Comparison of ENCODE assay signal across 8 cellular contexts in genomic region chr11:62880231-62880802, GRCh38. TPM values are rescaled to one million over a fixed set of nuclear protein-coding genes. Genes with fewer than 3 reads are reported as not detected.
A peak's percentile ranks its signal among the peaks of the same experiment; 100 is the strongest.
DNase-seq lines count a peak whose midpoint lies in the region; ATAC-seq, FAIRE-seq and TF ChIP-seq lines count a peak whose summit lies in the region.

No MANE protein-coding gene starts in this region.

- H3K9me2 ChIP-seq in SK-N-SH, result no peaks in the 10 kb centered on the region

- H3F3A ChIP-seq in SK-N-SH (replicated peaks; ENCODE audit: insufficient read depth), result peaks cover 30% of the 10 kb centered on the region

- H3K36me3 ChIP-seq in SK-N-SH (replicated peaks in 1 of 2; ENCODE audit: control insufficient read depth in 1 of 2, insufficient read depth in 2 of 2, low read length in 1 of 2), result peaks cover 28 to 39% of the 10 kb centered on the region in 2 experiments
- peaks cover 23 to 30% of the 10 kb centered on the region in 2 donors for H3K36me3 ChIP-seq in duodenal mucosa (ENCODE audit: control insufficient read depth in 1 of 2, insufficient read depth in 2 of 2, low read length in 2 of 2)
- peaks cover 66% of the 10 kb centered on the region for H3K36me3 ChIP-seq in mesodermal cell (ENCODE audit: control insufficient read depth, insufficient read depth, low read length)
- peaks cover 26% of the 10 kb centered on the region for H3K36me3 ChIP-seq in thymus (ENCODE audit: control insufficient read depth, insufficient read depth)

- FAIRE-seq in A549 (lab: Jason Lieb, UNC), result no peak

- POLR2A ChIA-PET in A549 (lab: Yijun Ruan, JAX), result interaction anchor here (1.0 to 3.2 kb wide), 8 partner anchors 10 to 209 kb away, joined by 3 to 48 read pairs (median 8); partner anchors contain the start of genes UQCC3, WDR74 and ZBTB3
- POLR2A ChIA-PET in SK-N-SH (lab: Yijun Ruan, JAX), result interaction anchor here (1.0 to 3.3 kb wide), 4 partner anchors 24 to 153 kb away, joined by 3 to 34 read pairs (median 18); partner anchors contain the start of gene HNRNPUL2

- WGBS in A549 (ENCODE audit: missing lambda C conversion rate), result 8% methylated on average over 16 of the region's 16 CpGs
- 2% methylated on average over 14 of the region's 16 CpGs for WGBS in SK-N-SH (ENCODE audit: low lambda C conversion rate)
- WGBS in mesodermal cell (ENCODE audit: insufficient coverage in 2 of 2), 2 experiments, result 16 to 20% methylated on average over 16 of the region's 16 CpGs
- WGBS in thymus, result 2% methylated on average over 16 of the region's 16 CpGs

- TF ChIP-seq RAD21 in A549 (conservative IDR thresholded peaks at IDR 0.05 in 1 of 2, IDR thresholded peaks at IDR 0.05 in 1 of 2), result no peak
- TF ChIP-seq RAD21 in SK-N-SH (IDR thresholded peaks at IDR 0.05; ENCODE audit: low read length), result no peak

- CTCF ChIA-PET in A549 (lab: Yijun Ruan, JAX), result interaction anchor here (1.0 to 6.1 kb wide), 6 partner anchors 8 to 79 kb away, joined by 3 to 42 read pairs (median 7); no protein-coding TSS in a partner anchor
- CTCF ChIA-PET in SK-N-SH (lab: Yijun Ruan, JAX), result interaction anchor here (0.7 to 9.5 kb wide), 17 partner anchors 9 to 232 kb away, joined by 3 to 76 read pairs (median 4); partner anchors contain the start of genes TAF6L and TMEM179B

- TF ChIP-seq POLR2A in A549 (IDR thresholded peaks at IDR 0.05; ENCODE audit: low read length), result no peak

- H3K4me3 ChIP-seq in A549 (peak overlapping the region; percentile 89), GM12865 (ENCODE audit: low read depth, low read length) (peak overlapping the region; percentile 58), SK-N-SH (ENCODE audit: low read depth in 2 of 2, low read length in 1 of 2) (peak overlapping the region; percentile 82 to 91), duodenal mucosa (ENCODE audit: low read depth in 1 of 2, low read length in 2 of 2) (peak overlapping the region; percentile 93 to 99), mesodermal cell (ENCODE audit: extremely low read depth, insufficient read depth, low read length, poor library complexity, severe bottlenecking) (peak overlapping the region; percentile 88), thymus (ENCODE audit: low read length) (peak overlapping the region; percentile 89)

- TF ChIP-seq CTCF in A549 (IDR thresholded peaks at IDR 0.05) (no peak), GM12865 (IDR thresholded peaks at IDR 0.05; ENCODE audit: insufficient read depth, low read depth, low read length, missing control alignments) (no peak), SK-N-SH (IDR thresholded peaks at IDR 0.05) (no peak)

- H3K27ac ChIP-seq in A549, result peak overlapping the region; percentile 97 to 100
- H3K27ac ChIP-seq in SK-N-SH (ENCODE audit: low read depth in 2 of 2, low read length in 1 of 2), result peak overlapping the region; percentile 94 to 98
- peak overlapping the region; percentile 100 for H3K27ac ChIP-seq in duodenal mucosa (ENCODE audit: low read depth, low read length)
- H3K27ac ChIP-seq in mesodermal cell (ENCODE audit: low read depth, low read length, severe bottlenecking), result peak overlapping the region; percentile 100
- peak overlapping the region; percentile 99 for H3K27ac ChIP-seq in thymus (ENCODE audit: low read depth)

- DNase-seq in A549 (ENCODE audit: low read depth in 1 of 2, low spot score in 1 of 2), result peak; percentile 37 to 38
- DNase-seq in GM12865 (ENCODE audit: low read depth), result peak; percentile 52
- no peak for DNase-seq in SK-N-SH
- no peak for DNase-seq in islet precursor cell

- TF ChIP-seq EP300 in A549 (IDR thresholded peaks at IDR 0.05) (no peak), SK-N-SH (IDR thresholded peaks at IDR 0.05; ENCODE audit: borderline replicate concordance in 1 of 2, low read depth in 1 of 2, low read length in 1 of 2) (no peak)

- H3K4me2 ChIP-seq in A549 (peak overlapping the region; percentile 91), SK-N-SH (peak overlapping the region; percentile 94)

- ATAC-seq in A549 (peak; percentile 25 to 30), HG03095 (IDR thresholded peaks at IDR 0.05; ENCODE audit: unreplicated experiment) (peak; percentile 13)

- peaks cover 40% of the 10 kb centered on the region for H3K4me1 ChIP-seq in A549
- peaks cover 32 to 37% of the 10 kb centered on the region in 2 experiments for H3K4me1 ChIP-seq in SK-N-SH (ENCODE audit: control insufficient read depth in 1 of 2, insufficient read depth in 2 of 2, low read depth in 1 of 2, low read length in 1 of 2)
- peaks cover 34 to 36% of the 10 kb centered on the region in 2 donors for H3K4me1 ChIP-seq in duodenal mucosa (ENCODE audit: control insufficient read depth in 1 of 2, insufficient read depth in 2 of 2, low read length in 2 of 2)
- peaks cover 33% of the 10 kb centered on the region for H3K4me1 ChIP-seq in mesodermal cell (ENCODE audit: control insufficient read depth, insufficient read depth, low read length, poor library complexity, severe bottlenecking)
- peaks cover 17% of the 10 kb centered on the region for H3K4me1 ChIP-seq in thymus (ENCODE audit: control insufficient read depth, insufficient read depth, low read length)

- H3K27me3 ChIP-seq in SK-N-SH (ENCODE audit: insufficient read depth) (no peaks in the 10 kb centered on the region), duodenal mucosa (ENCODE audit: control insufficient read depth in 1 of 2, insufficient read depth in 2 of 2, low read length in 2 of 2) (no peaks in the 10 kb centered on the region), thymus (ENCODE audit: control insufficient read depth, insufficient read depth) (no peaks in the 10 kb centered on the region)

- H3K9ac ChIP-seq in SK-N-SH (peak overlapping the region; percentile 99), duodenal mucosa (ENCODE audit: low read depth in 1 of 2, low read length in 2 of 2) (peak overlapping the region; percentile 100)

- H2AFZ ChIP-seq in SK-N-SH (ENCODE audit: low read depth), result peak overlapping the region; percentile 57; the same call in 1 of the 2 replicates

- peaks cover 27% of the 10 kb centered on the region for H4K20me1 ChIP-seq in SK-N-SH (ENCODE audit: insufficient read depth)

- peaks cover 57% of the 10 kb centered on the region for H3K79me2 ChIP-seq in SK-N-SH (ENCODE audit: insufficient read depth)

- no peaks in the 10 kb centered on the region for H3K9me3 ChIP-seq in A549
- H3K9me3 ChIP-seq in SK-N-SH, result no peaks in the 10 kb centered on the region
- H3K9me3 ChIP-seq in duodenal mucosa (ENCODE audit: control insufficient read depth in 1 of 2, low read length in 2 of 2), result no peaks in the 10 kb centered on the region
- H3K9me3 ChIP-seq in mesodermal cell (ENCODE audit: control insufficient read depth, low read length), result no peaks in the 10 kb centered on the region
- H3K9me3 ChIP-seq in thymus (ENCODE audit: control insufficient read depth), result no peaks in the 10 kb centered on the region

RNA-seq across cellular contexts. Expression of gene SLC3A2, which starts 0.4 kb away (rescaled TPM):
- 1,064 and 1,133 TPM in 2 replicates for polyA plus RNA-seq in A549 (2011; rRNA removed)
- 1,069 and 1,103 TPM in 2 replicates for polyA plus RNA-seq in A549 (2012; cell fraction: cytosol; rRNA removed)
- polyA plus RNA-seq in A549 (2012; cell fraction: nucleus; rRNA removed), result 2,860 and 2,938 TPM in 2 replicates
- 906 to 1,102 TPM (median 1,007 TPM) in 3 replicates for polyA plus RNA-seq in A549 (2017; fragmentation: RNase III; extraction: RNeasy Plus Mini Kit Qiagen cat#74134 plus additional on column Dnase treatment)
- polyA minus RNA-seq in A549 (2011; rRNA and poly(A)+ RNA removed), result 561 and 608 TPM in 2 replicates
- polyA plus RNA-seq in SK-N-SH (2012; rRNA removed), result 212 and 308 TPM in 2 replicates
- 158 and 172 TPM in 2 replicates for polyA plus RNA-seq in SK-N-SH (2012; cell fraction: cytosol; rRNA removed)
- polyA plus RNA-seq in SK-N-SH (2012; cell fraction: nucleus; rRNA removed), result 372 and 424 TPM in 2 replicates
- polyA plus RNA-seq in mesodermal cell (2013, experiment 1 of 2), result 157 TPM
- polyA plus RNA-seq in mesodermal cell (2013, experiment 2 of 2), result 150 TPM
- 96.6 TPM for polyA plus RNA-seq in thymus

RNA-seq across cellular contexts. Expression of gene CHRM1, which starts 40.8 kb away (rescaled TPM):
- not detected in 2 replicates for polyA plus RNA-seq in A549 (2011; rRNA removed)
- not detected in 2 replicates for polyA plus RNA-seq in A549 (2012; cell fraction: cytosol; rRNA removed)
- not detected in 2 replicates for polyA plus RNA-seq in A549 (2012; cell fraction: nucleus; rRNA removed)
- not detected in 3 replicates for polyA plus RNA-seq in A549 (2017; fragmentation: RNase III; extraction: RNeasy Plus Mini Kit Qiagen cat#74134 plus additional on column Dnase treatment)
- polyA minus RNA-seq in A549 (2011; rRNA and poly(A)+ RNA removed), result not detected in 2 replicates
- polyA plus RNA-seq in SK-N-SH (2012; rRNA removed), result not detected in 2 replicates
- not detected in 2 replicates for polyA plus RNA-seq in SK-N-SH (2012; cell fraction: cytosol; rRNA removed)
- not detected in 2 replicates for polyA plus RNA-seq in SK-N-SH (2012; cell fraction: nucleus; rRNA removed)
- polyA plus RNA-seq in mesodermal cell (2013, experiment 1 of 2), result not detected
- polyA plus RNA-seq in mesodermal cell (2013, experiment 2 of 2), result not detected
- 0.05 TPM for polyA plus RNA-seq in thymus

RNA-seq across cellular contexts. Expression of gene WDR74, which starts 40.9 kb away (rescaled TPM):
- 47.6 and 52.9 TPM in 2 replicates for polyA plus RNA-seq in A549 (2011; rRNA removed)
- polyA plus RNA-seq in A549 (2012; cell fraction: cytosol; rRNA removed), result 130 and 135 TPM in 2 replicates
- polyA plus RNA-seq in A549 (2012; cell fraction: nucleus; rRNA removed), result 216 and 240 TPM in 2 replicates
- 88.9 to 100 TPM (median 90.6 TPM) in 3 replicates for polyA plus RNA-seq in A549 (2017; fragmentation: RNase III; extraction: RNeasy Plus Mini Kit Qiagen cat#74134 plus additional on column Dnase treatment)
- polyA minus RNA-seq in A549 (2011; rRNA and poly(A)+ RNA removed), result 79.9 and 130 TPM in 2 replicates
- 132 TPM in 2 replicates for polyA plus RNA-seq in SK-N-SH (2012; rRNA removed)
- polyA plus RNA-seq in SK-N-SH (2012; cell fraction: cytosol; rRNA removed), result 57.7 and 95.4 TPM in 2 replicates
- polyA plus RNA-seq in SK-N-SH (2012; cell fraction: nucleus; rRNA removed), result 195 and 221 TPM in 2 replicates
- 93.1 TPM for polyA plus RNA-seq in mesodermal cell (2013, experiment 1 of 2)
- 110 TPM for polyA plus RNA-seq in mesodermal cell (2013, experiment 2 of 2)
- polyA plus RNA-seq in thymus, result 57.2 TPM

RNA-seq across cellular contexts. Expression of gene TEX54, which starts 47.7 kb away (rescaled TPM):
- polyA plus RNA-seq in A549 (2011; rRNA removed), result not detected in 2 replicates
- not detected in 2 replicates for polyA plus RNA-seq in A549 (2012; cell fraction: cytosol; rRNA removed)
- 0.39 TPM in 1 of 2 replicates, not detected in the other for polyA plus RNA-seq in A549 (2012; cell fraction: nucleus; rRNA removed)
- not detected in 3 replicates for polyA plus RNA-seq in A549 (2017; fragmentation: RNase III; extraction: RNeasy Plus Mini Kit Qiagen cat#74134 plus additional on column Dnase treatment)
- not detected in 2 replicates for polyA minus RNA-seq in A549 (2011; rRNA and poly(A)+ RNA removed)
- not detected in 2 replicates for polyA plus RNA-seq in SK-N-SH (2012; rRNA removed)
- not detected in 2 replicates for polyA plus RNA-seq in SK-N-SH (2012; cell fraction: cytosol; rRNA removed)
- polyA plus RNA-seq in SK-N-SH (2012; cell fraction: nucleus; rRNA removed), result not detected in 2 replicates
- polyA plus RNA-seq in mesodermal cell (2013, experiment 1 of 2), result not detected
- polyA plus RNA-seq in mesodermal cell (2013, experiment 2 of 2), result not detected
- 1.3 TPM for polyA plus RNA-seq in thymus

RNA-seq across cellular contexts. Expression of gene STX5, which starts 48.5 kb away (rescaled TPM):
- polyA plus RNA-seq in A549 (2011; rRNA removed) (30.3 and 32.3 TPM in 2 replicates), A549 (2017; fragmentation: RNase III; extraction: RNeasy Plus Mini Kit Qiagen cat#74134 plus additional on column Dnase treatment) (16.8 to 21.0 TPM (median 19.5 TPM) in 3 replicates), SK-N-SH (2012; rRNA removed) (24.2 and 27.4 TPM in 2 replicates), thymus (31.2 TPM)
- 16.3 and 20.3 TPM in 2 replicates for polyA plus RNA-seq in A549 (2012; cell fraction: cytosol; rRNA removed)
- polyA plus RNA-seq in A549 (2012; cell fraction: nucleus; rRNA removed), result 14.0 and 14.4 TPM in 2 replicates
- polyA minus RNA-seq in A549 (2011; rRNA and poly(A)+ RNA removed), result 43.6 and 47.7 TPM in 2 replicates
- 15.8 and 24.5 TPM in 2 replicates for polyA plus RNA-seq in SK-N-SH (2012; cell fraction: cytosol; rRNA removed)
- polyA plus RNA-seq in SK-N-SH (2012; cell fraction: nucleus; rRNA removed), result 14.1 and 24.6 TPM in 2 replicates
- 54.7 TPM for polyA plus RNA-seq in mesodermal cell (2013, experiment 1 of 2)
- 54.2 TPM for polyA plus RNA-seq in mesodermal cell (2013, experiment 2 of 2)

Comparison
In these comparisons a context has a peak if more than half of its experiments do, and no peak if none do; other contexts are left out.
1. DNase-seq: peak in A549 (2 of 2) and GM12865 (single experiment); none in SK-N-SH (single experiment) and islet precursor cell (single experiment).
2. Of the 12 proteins assayed by ChIP-seq in both A549 and SK-N-SH: peak only in A549: none; only in SK-N-SH: MAX; in both: none; in neither: 11.
3. Peak in every context shown above with its lines, with median percentiles within 50 percentile points of each other: H3K27ac ChIP-seq and H3K4me3 ChIP-seq.